In genomic region chr5:64665243-64665642, GRCh38 we compare ENCODE assay signal across 28 cellular contexts. TPM values are rescaled to one million over a fixed set of nuclear protein-coding genes. Genes with fewer than 3 reads are reported as not detected.
"Had no signal": no experiment of that assay in that cellular context is flagged by ENCODE, and none has a peak within 500 bp of the region (broad histone marks: within the 10 kb centered on the region; RNA-seq: fewer than 3 reads in every experiment).

No MANE protein-coding gene starts in this region.

- ATAC-seq: activated naive CD4-positive, alpha-beta T cell treated with anti-CD3 and anti-CD28 coated beads, Interleukin-2, amount 50 U/mL, for 72 hours; activated T-cell treated with anti-CD3 and anti-CD28 coated beads, Interleukin-2, amount 50 U/mL, for 72 hours; natural killer cell treated with Interleukin-12 subunit alpha and Interleukin-12 subunit beta and Interleukin-15 and Interleukin-18, amount 100 ng/mL, for 72 hours; psoas muscle; T-helper 17 cell had no signal

- H3K27ac ChIP-seq: ascending aorta, esophagus muscularis mucosa, left ventricle myocardium inferior, psoas muscle, right atrium auricular region, thyroid gland had no signal

- DNase-seq: activated CD4-positive, alpha-beta memory T cell treated with anti-CD3 and anti-CD28 coated beads, Interleukin-2, amount 10 ng/mL, durations not matched to agents 7 days and 5 days; activated CD4-positive, alpha-beta T cell treated with anti-CD3 and anti-CD28 coated beads for 48 hours; activated effector memory CD4-positive, alpha-beta T cell treated with anti-CD3 and anti-CD28 coated beads, Interleukin-2, amount 50 U/mL, for 16 hours; activated T-cell treated with anti-CD3 and anti-CD28 coated beads, Interleukin-2, amount 50 U/mL, for 72 hours; brain microvascular endothelial cell; caudate nucleus; effector memory CD4-positive, alpha-beta T cell; glutamatergic neuron; hippocampal formation; kidney glomerular epithelial cell; left ventricle myocardium inferior; psoas muscle; stimulated activated CD4-positive, alpha-beta T cell treated with anti-CD3 and anti-CD28 coated beads, Interleukin-1b, Interleukin-23, amount 100 ng/mL, for 48 hours; substantia nigra; T-helper 17 cell; thyroid gland had no signal

- H3K9me3 ChIP-seq: ascending aorta, esophagus muscularis mucosa, left ventricle myocardium inferior, psoas muscle, right atrium auricular region, thyroid gland had no signal

- H3K4me3 Mint-ChIP-seq: activated CD4-positive, alpha-beta memory T cell treated with anti-CD3 and anti-CD28 coated beads, Interleukin-2, amount 10 ng/mL, durations not matched to agents 7 days and 5 days; activated T-cell treated with anti-CD3 and anti-CD28 coated beads, Interleukin-2, amount 50 U/mL, for 72 hours; natural killer cell treated with Interleukin-12 subunit alpha and Interleukin-12 subunit beta and Interleukin-15 and Interleukin-18, amount 100 ng/mL, for 72 hours; stimulated activated naive CD8-positive, alpha-beta T cell treated with anti-CD3 and anti-CD28 coated beads, Interleukin-15, Interleukin-2, amounts not matched to agents 100 ng/mL and 50 ng/mL, for 24 hours; T-helper 17 cell had no signal

- H3K4me1 ChIP-seq: ascending aorta, esophagus muscularis mucosa, left ventricle myocardium inferior, psoas muscle, right atrium auricular region, thyroid gland had no signal

- H3K36me3 Mint-ChIP-seq: activated naive CD4-positive, alpha-beta T cell treated with anti-CD3 and anti-CD28 coated beads, Interleukin-2, amount 50 U/mL, for 72 hours; natural killer cell treated with Interleukin-12 subunit alpha and Interleukin-12 subunit beta and Interleukin-15 and Interleukin-18, amount 100 ng/mL, for 72 hours had no signal

- H3K4me1 Mint-ChIP-seq: activated CD4-positive, alpha-beta memory T cell treated with anti-CD3 and anti-CD28 coated beads, Interleukin-2, amount 10 ng/mL, durations not matched to agents 7 days and 5 days; T-helper 17 cell had no signal

- H3K27ac Mint-ChIP-seq: activated CD4-positive, alpha-beta memory T cell treated with anti-CD3 and anti-CD28 coated beads, Interleukin-2, amount 10 ng/mL, durations not matched to agents 7 days and 5 days; activated naive CD4-positive, alpha-beta T cell treated with anti-CD3 and anti-CD28 coated beads, Interleukin-2, amount 50 U/mL, for 72 hours; activated T-cell treated with anti-CD3 and anti-CD28 coated beads, Interleukin-2, amount 50 U/mL, for 72 hours; natural killer cell treated with Interleukin-12 subunit alpha and Interleukin-12 subunit beta and Interleukin-15 and Interleukin-18, amount 100 ng/mL, for 72 hours; stimulated activated naive CD8-positive, alpha-beta T cell treated with anti-CD3 and anti-CD28 coated beads, Interleukin-15, Interleukin-2, amounts not matched to agents 100 ng/mL and 50 ng/mL, for 24 hours; T-helper 17 cell had no signal

- H3K9me3 Mint-ChIP-seq: activated CD4-positive, alpha-beta memory T cell treated with anti-CD3 and anti-CD28 coated beads, Interleukin-2, amount 10 ng/mL, durations not matched to agents 7 days and 5 days; activated naive CD4-positive, alpha-beta T cell treated with anti-CD3 and anti-CD28 coated beads, Interleukin-2, amount 50 U/mL, for 72 hours; activated T-cell treated with anti-CD3 and anti-CD28 coated beads, Interleukin-2, amount 50 U/mL, for 72 hours; natural killer cell treated with Interleukin-12 subunit alpha and Interleukin-12 subunit beta and Interleukin-15 and Interleukin-18, amount 100 ng/mL, for 72 hours; stimulated activated naive CD8-positive, alpha-beta T cell treated with anti-CD3 and anti-CD28 coated beads, Interleukin-15, Interleukin-2, amounts not matched to agents 100 ng/mL and 50 ng/mL, for 24 hours had no signal

- H3K27me3 ChIP-seq: ascending aorta, brain microvascular endothelial cell, esophagus muscularis mucosa, right atrium auricular region, thyroid gland had no signal

- H3K4me3 ChIP-seq: ascending aorta, esophagus muscularis mucosa, left ventricle myocardium inferior, psoas muscle, right atrium auricular region, thyroid gland had no signal

- H3K36me3 ChIP-seq: ascending aorta, brain microvascular endothelial cell, esophagus muscularis mucosa, left ventricle myocardium inferior, right atrium auricular region, thyroid gland had no signal

RNA-seq across cellular contexts. Expression of gene SHISAL2B, which starts 25.1 kb away (rescaled TPM):
- total RNA-seq: activated CD4-positive, alpha-beta memory T cell treated with anti-CD3 and anti-CD28 coated beads, Interleukin-2, amount 10 ng/mL, durations not matched to agents 7 days and 5 days; activated naive CD4-positive, alpha-beta T cell treated with anti-CD3 and anti-CD28 coated beads, Interleukin-2, amount 50 U/mL, for 72 hours; activated T-cell treated with anti-CD3 and anti-CD28 coated beads, Interleukin-2, amount 50 U/mL, for 72 hours; ascending aorta; dermis microvascular lymphatic vessel endothelial cell; esophagus muscularis mucosa; frontal cortex; left ventricle myocardium inferior; lung microvascular endothelial cell; natural killer cell treated with Interleukin-12 subunit alpha and Interleukin-12 subunit beta and Interleukin-15 and Interleukin-18, amount 100 ng/mL, for 72 hours; osteocyte; psoas muscle; right atrium auricular region; skeletal muscle tissue; T-helper 17 cell; thyroid gland; ureter had no signal
